1 cellular context compared by ENCODE assay signal in genomic region chr7:129831424-129832058, GRCh38.
TF ChIP-seq lines count a peak whose summit lies in the region.

No MANE protein-coding gene starts in this region.

TF ChIP-seq in HEK293, 187 proteins besides CTCF, POLR2A, EP300 and RAD21 (continued from another document and continues in another):
- TF ChIP-seq ZNF645 (tag by site-specific recombination; IDR thresholded peaks at IDR 0.05), result no peak
- peak; percentile 69; the same call in 1 of the 2 replicates for TF ChIP-seq TSHZ1 (tag by site-specific recombination; IDR thresholded peaks at IDR 0.05; ENCODE audit: borderline replicate concordance)
- TF ChIP-seq ZBTB44 (tag by site-specific recombination; IDR thresholded peaks at IDR 0.05), result no peak
- TF ChIP-seq TRIM28 (IDR thresholded peaks at IDR 0.05; ENCODE audit: borderline replicate concordance, low read length), result no peak
- TF ChIP-seq ZNF274 (IDR thresholded peaks at IDR 0.05; ENCODE audit: low read length), result no peak
- TF ChIP-seq ZNF274 (tag by site-specific recombination; IDR thresholded peaks at IDR 0.05; ENCODE audit: borderline replicate concordance), result no peak
- TF ChIP-seq ZNF175 (tag by site-specific recombination; IDR thresholded peaks at IDR 0.05), result no peak
- TF ChIP-seq ZBTB26 (tag by site-specific recombination; optimal IDR thresholded peaks at IDR 0.05), result no peak
- no peak for TF ChIP-seq ZNF26 (tag by site-specific recombination; IDR thresholded peaks at IDR 0.05)
- TF ChIP-seq ZNF585B (tag by site-specific recombination; IDR thresholded peaks at IDR 0.05), result no peak
- no peak for TF ChIP-seq ZNF488 (tag by site-specific recombination; IDR thresholded peaks at IDR 0.05)
- TF ChIP-seq ZNF596 (tag by site-specific recombination; IDR thresholded peaks at IDR 0.05), result no peak
- no peak for TF ChIP-seq OVOL3 (tag by site-specific recombination; IDR thresholded peaks at IDR 0.05)
- no peak for TF ChIP-seq ZBTB10 (tag by site-specific recombination; IDR thresholded peaks at IDR 0.05)
- no peak for TF ChIP-seq ZNF544 (tag by site-specific recombination; IDR thresholded peaks at IDR 0.05)
- no peak for TF ChIP-seq ZNF23 (tag by site-specific recombination; IDR thresholded peaks at IDR 0.05; ENCODE audit: borderline replicate concordance)
- TF ChIP-seq ZNF266 (tag by site-specific recombination; IDR thresholded peaks at IDR 0.05; ENCODE audit: low read depth), result no peak
- 0 out of 2 replicates have a peak, but pooled peaks have one; percentile 16 for TF ChIP-seq ZNF501 (tag by site-specific recombination; IDR thresholded peaks at IDR 0.05)
- TF ChIP-seq ZNF146 (tag by site-specific recombination; IDR thresholded peaks at IDR 0.05), result no peak
- TF ChIP-seq ZBTB7A (tag by site-specific recombination; IDR thresholded peaks at IDR 0.05; ENCODE audit: low read depth), result no peak
- no peak for TF ChIP-seq AEBP2 (tag by site-specific recombination; IDR thresholded peaks at IDR 0.05; ENCODE audit: borderline replicate concordance)
- TF ChIP-seq ZNF555 (tag by site-specific recombination; conservative IDR thresholded peaks at IDR 0.05), result no peak
- no peak for TF ChIP-seq ZNF138 (tag by site-specific recombination; IDR thresholded peaks at IDR 0.05; ENCODE audit: borderline replicate concordance)
- no peak for TF ChIP-seq HOXA7 (CRISPR knock-in tag; IDR thresholded peaks at IDR 0.05; ENCODE audit: borderline replicate concordance)
- TF ChIP-seq ZNF664 (tag by site-specific recombination; IDR thresholded peaks at IDR 0.05), result no peak
- no peak for TF ChIP-seq MEIS1 (CRISPR knock-in tag; IDR thresholded peaks at IDR 0.05; ENCODE audit: borderline replicate concordance)
- TF ChIP-seq ZSCAN4 (tag by site-specific recombination; IDR thresholded peaks at IDR 0.05), result no peak
- no peak for TF ChIP-seq ZSCAN16 (tag by site-specific recombination; IDR thresholded peaks at IDR 0.05)
- TF ChIP-seq ZNF37A (tag by site-specific recombination; IDR thresholded peaks at IDR 0.05), result no peak
- no peak for TF ChIP-seq KLF9 (tag by site-specific recombination; IDR thresholded peaks at IDR 0.05; ENCODE audit: low read depth)
- TF ChIP-seq REPIN1 (tag by site-specific recombination; IDR thresholded peaks at IDR 0.05; ENCODE audit: low read depth), result no peak
- TF ChIP-seq ZNF549 (tag by site-specific recombination; IDR thresholded peaks at IDR 0.05), result no peak
- TF ChIP-seq ZSCAN23 (tag by site-specific recombination; IDR thresholded peaks at IDR 0.05), result no peak
- no peak for TF ChIP-seq PRDM2 (tag by site-specific recombination; IDR thresholded peaks at IDR 0.05; ENCODE audit: borderline replicate concordance)
- no peak for TF ChIP-seq ZNF561 (tag by site-specific recombination; IDR thresholded peaks at IDR 0.05; ENCODE audit: borderline replicate concordance)
- 0 out of 2 replicates have a peak, but pooled peaks have one; percentile 20 for TF ChIP-seq ZFP69B (tag by site-specific recombination; IDR thresholded peaks at IDR 0.05)
- no peak for TF ChIP-seq ZNF239 (tag by site-specific recombination; IDR thresholded peaks at IDR 0.05)
- TF ChIP-seq ZNF335 (tag by site-specific recombination; conservative IDR thresholded peaks at IDR 0.05), result peak; percentile 75
- TF ChIP-seq GLI4 (tag by site-specific recombination; IDR thresholded peaks at IDR 0.05), result no peak
